In the genomic region with DNA sequence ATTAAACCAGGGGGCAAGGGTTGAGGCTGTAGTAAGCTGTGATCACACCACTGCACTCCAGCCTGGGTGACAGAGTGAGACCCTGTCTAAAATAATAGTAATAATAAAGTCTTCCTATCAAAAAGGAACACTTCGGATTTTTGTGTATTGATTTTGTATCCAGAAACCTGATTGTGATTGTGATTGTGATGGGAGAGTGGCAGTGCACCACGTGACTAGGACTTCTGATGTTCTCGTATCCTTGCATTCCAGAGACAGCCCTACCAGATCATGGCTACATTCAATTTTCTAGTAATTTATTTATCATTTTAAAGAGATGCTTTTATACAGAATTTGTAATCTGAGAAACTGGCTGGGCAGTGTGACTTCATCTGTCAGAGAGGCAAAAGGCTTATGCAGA, we compare ENCODE assay signal across 8 cellular contexts.
"Had no signal": no experiment of that assay in that cellular context is flagged by ENCODE, and none has a peak within 500 bp of the region (broad histone marks: within the 10 kb centered on the region; RNA-seq: fewer than 3 reads in every experiment).

No MANE protein-coding gene starts in this region.

- H2AFZ ChIP-seq: GM23248 had no signal

- DNase-seq: GM23248, H9, HCEC 1CT, IMR-90, KBM-7 had no signal

- FAIRE-seq: H1, H54, HTR-8/SVneo had no signal

- H3K4me3 ChIP-seq: GM23248 had no signal

- H3K27ac Mint-ChIP-seq: H9 had no signal

- H3K9me3 Mint-ChIP-seq: H9 had no signal

- H3K9ac ChIP-seq: GM23248 had no signal

- H3K27ac ChIP-seq: GM23248 had no signal

- H3K4me3 Mint-ChIP-seq: H9 had no signal
